8 cellular contexts compared by ENCODE assay signal in the genomic region with DNA sequence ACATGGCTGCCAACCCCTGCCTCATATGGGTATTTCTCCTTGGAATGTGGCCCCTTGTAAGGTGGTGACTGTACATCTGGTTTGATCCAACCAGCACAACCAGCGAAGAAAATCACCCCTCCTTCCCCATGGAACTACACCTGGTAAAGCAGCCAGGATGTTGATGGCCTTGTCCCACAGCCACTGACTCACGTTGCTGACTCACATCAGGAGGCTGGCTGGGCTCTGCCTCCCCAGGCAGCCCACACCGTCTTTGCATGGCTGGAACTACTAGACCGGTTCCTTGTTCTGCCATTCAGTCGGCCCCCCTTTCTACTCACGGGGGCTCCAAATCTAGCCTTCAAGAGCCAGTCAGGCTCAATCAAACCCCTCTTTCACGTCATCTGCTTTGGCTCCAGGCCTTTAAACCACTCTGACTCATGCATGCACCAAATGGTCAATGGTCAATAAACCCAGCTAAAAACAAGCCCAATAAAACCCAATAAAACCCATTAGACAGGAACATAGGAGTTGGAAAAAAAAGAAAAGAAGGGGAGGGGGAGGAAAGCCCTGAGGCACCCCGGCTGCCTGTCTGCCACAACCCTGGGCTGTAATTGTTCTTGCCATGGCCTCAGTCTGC.
DNase-seq lines count a peak whose midpoint lies in the region; ATAC-seq and TF ChIP-seq lines count a peak whose summit lies in the region.
"Had no signal": no experiment of that assay in that cellular context is flagged by ENCODE, and none has a peak within 500 bp of the region (broad histone marks: within the 10 kb centered on the region; RNA-seq: fewer than 3 reads in every experiment).

No MANE protein-coding gene starts in this region.

- POLR2A ChIA-PET in HEK293 (lab: Yijun Ruan, JAX), result interaction anchor here (1.8 kb wide), 1 partner anchor 14 kb away, joined by 5 read pairs; no protein-coding TSS in a partner anchor

- H3K27ac ChIP-seq in HEK293 (ENCODE audit: extremely low read depth, low read depth, low read length) (no peak overlapping the region), WERI-Rb-1 (no peak overlapping the region)
- H3K27ac ChIP-seq: upper lobe of left lung had no signal

- ATAC-seq in GM21786 (IDR thresholded peaks at IDR 0.05; ENCODE audit: unreplicated experiment), result no peak

- no peak overlapping the region for H3K4me3 ChIP-seq in HEK293 (ENCODE audit: low read depth, low read length)
- no peak overlapping the region for H3K4me3 ChIP-seq in fibroblast of the aortic adventitia (ENCODE audit: low read depth, low read length)
- H3K4me3 ChIP-seq in WERI-Rb-1 (ENCODE audit: low read depth, low read length), result no peak overlapping the region
- H3K4me3 ChIP-seq: upper lobe of left lung had no signal

- no peak for TF ChIP-seq CTCF in HEK293 (tag by site-specific recombination; IDR thresholded peaks at IDR 0.05)
- TF ChIP-seq CTCF in fibroblast of the aortic adventitia (IDR thresholded peaks at IDR 0.05; ENCODE audit: insufficient read depth, low read length), result no peak
- TF ChIP-seq CTCF in WERI-Rb-1 (IDR thresholded peaks at IDR 0.05; ENCODE audit: low read depth, low read length), result no peak

- H3K4me1 ChIP-seq in HEK293 (ENCODE audit: control insufficient read depth, insufficient read depth, low read length), result peaks cover 2% of the 10 kb centered on the region; the same call in 1 of the 2 replicates
- H3K4me1 ChIP-seq: upper lobe of left lung had no signal

- no peaks in the 10 kb centered on the region for H3K27me3 ChIP-seq in WERI-Rb-1 (ENCODE audit: insufficient read depth, low read depth, severe bottlenecking)
- H3K27me3 ChIP-seq: upper lobe of left lung had no signal

- H3K36me3 ChIP-seq in HEK293 (ENCODE audit: control insufficient read depth in 2 of 2, insufficient read depth in 1 of 2, low read length in 2 of 2) (no peaks in the 10 kb centered on the region), WERI-Rb-1 (no peaks in the 10 kb centered on the region)
- H3K36me3 ChIP-seq: upper lobe of left lung had no signal

- DNase-seq in T-helper 22 cell (ENCODE audit: low read depth) (peak; percentile 25), fibroblast of the aortic adventitia (ENCODE audit: low read depth) (peak; percentile 83), NCI-H146 (lab: John Stamatoyannopoulos, UW) (no peak), WERI-Rb-1 (no peak)
- peak; percentile 63 for DNase-seq in stimulated activated CD8-positive, alpha-beta memory T cell treated with anti-CD3 and anti-CD28 coated beads, Interleukin-4, amount 100 ng/mL, for 48 hours
- DNase-seq: upper lobe of left lung had no signal

- H3K9me3 ChIP-seq in HEK293 (ENCODE audit: control insufficient read depth, insufficient read depth, low read depth, low read length) (no peaks in the 10 kb centered on the region), WERI-Rb-1 (ENCODE audit: severe bottlenecking) (no peaks in the 10 kb centered on the region)
- H3K9me3 ChIP-seq: upper lobe of left lung had no signal

- CTCF ChIA-PET in HEK293 (lab: Yijun Ruan, JAX), result interaction anchor here (0.5 to 4.6 kb wide), 6 partner anchors 16 to 193 kb away, joined by 3 to 46 read pairs (median 3); no protein-coding TSS in a partner anchor

TF ChIP-seq in HEK293, 187 proteins besides CTCF, POLR2A, EP300 and RAD21:
- TF ChIP-seq, protein P1, sequence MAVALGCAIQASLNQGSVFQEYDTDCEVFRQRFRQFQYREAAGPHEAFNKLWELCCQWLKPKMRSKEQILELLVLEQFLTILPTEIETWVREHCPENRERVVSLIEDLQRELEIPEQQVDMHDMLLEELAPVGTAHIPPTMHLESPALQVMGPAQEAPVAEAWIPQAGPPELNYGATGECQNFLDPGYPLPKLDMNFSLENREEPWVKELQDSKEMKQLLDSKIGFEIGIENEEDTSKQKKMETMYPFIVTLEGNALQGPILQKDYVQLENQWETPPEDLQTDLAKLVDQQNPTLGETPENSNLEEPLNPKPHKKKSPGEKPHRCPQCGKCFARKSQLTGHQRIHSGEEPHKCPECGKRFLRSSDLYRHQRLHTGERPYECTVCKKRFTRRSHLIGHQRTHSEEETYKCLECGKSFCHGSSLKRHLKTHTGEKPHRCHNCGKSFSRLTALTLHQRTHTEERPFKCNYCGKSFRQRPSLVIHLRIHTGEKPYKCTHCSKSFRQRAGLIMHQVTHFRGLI (tag by site-specific recombination; IDR thresholded peaks at IDR 0.05), result peak; percentile 90
- TF ChIP-seq, protein P2, sequence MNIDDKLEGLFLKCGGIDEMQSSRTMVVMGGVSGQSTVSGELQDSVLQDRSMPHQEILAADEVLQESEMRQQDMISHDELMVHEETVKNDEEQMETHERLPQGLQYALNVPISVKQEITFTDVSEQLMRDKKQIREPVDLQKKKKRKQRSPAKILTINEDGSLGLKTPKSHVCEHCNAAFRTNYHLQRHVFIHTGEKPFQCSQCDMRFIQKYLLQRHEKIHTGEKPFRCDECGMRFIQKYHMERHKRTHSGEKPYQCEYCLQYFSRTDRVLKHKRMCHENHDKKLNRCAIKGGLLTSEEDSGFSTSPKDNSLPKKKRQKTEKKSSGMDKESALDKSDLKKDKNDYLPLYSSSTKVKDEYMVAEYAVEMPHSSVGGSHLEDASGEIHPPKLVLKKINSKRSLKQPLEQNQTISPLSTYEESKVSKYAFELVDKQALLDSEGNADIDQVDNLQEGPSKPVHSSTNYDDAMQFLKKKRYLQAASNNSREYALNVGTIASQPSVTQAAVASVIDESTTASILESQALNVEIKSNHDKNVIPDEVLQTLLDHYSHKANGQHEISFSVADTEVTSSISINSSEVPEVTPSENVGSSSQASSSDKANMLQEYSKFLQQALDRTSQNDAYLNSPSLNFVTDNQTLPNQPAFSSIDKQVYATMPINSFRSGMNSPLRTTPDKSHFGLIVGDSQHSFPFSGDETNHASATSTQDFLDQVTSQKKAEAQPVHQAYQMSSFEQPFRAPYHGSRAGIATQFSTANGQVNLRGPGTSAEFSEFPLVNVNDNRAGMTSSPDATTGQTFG (tag by site-specific recombination; IDR thresholded peaks at IDR 0.05; ENCODE audit: borderline replicate concordance), result no peak
- no peak for TF ChIP-seq ZNF169 (tag by site-specific recombination; IDR thresholded peaks at IDR 0.05)
- no peak for TF ChIP-seq ZNF391 (tag by site-specific recombination; IDR thresholded peaks at IDR 0.05; ENCODE audit: borderline replicate concordance, low read depth)
- peak; percentile 67 for TF ChIP-seq FEZF1 (tag by site-specific recombination; IDR thresholded peaks at IDR 0.05)
- peak; percentile 57; the same call in 1 of the 2 replicates for TF ChIP-seq ZNF600 (tag by site-specific recombination; IDR thresholded peaks at IDR 0.05)
- 0 out of 2 replicates have a peak, but pooled peaks have one; percentile 26 for TF ChIP-seq HIC1 (tag by site-specific recombination; IDR thresholded peaks at IDR 0.05)
- no peak for TF ChIP-seq ZNF830 (tag by site-specific recombination; IDR thresholded peaks at IDR 0.05; ENCODE audit: low read depth)
- no peak for TF ChIP-seq ZNF76 (tag by site-specific recombination; IDR thresholded peaks at IDR 0.05; ENCODE audit: borderline replicate concordance, low read depth)
- no peak for TF ChIP-seq ZNF473 (tag by site-specific recombination; IDR thresholded peaks at IDR 0.05)
TF ChIP-seq in HEK293: peak in this region for 4.

Comparison
In these comparisons a context has a peak if more than half of its experiments do, and no peak if none do; other contexts are left out.
1. DNase-seq: peak in T-helper 22 cell (single experiment), fibroblast of the aortic adventitia (single experiment) and stimulated activated CD8-positive, alpha-beta memory T cell treated with anti-CD3 and anti-CD28 coated beads, Interleukin-4, amount 100 ng/mL, for 48 hours (single experiment); none in NCI-H146 (single experiment) and WERI-Rb-1 (single experiment).